In the genomic region with DNA sequence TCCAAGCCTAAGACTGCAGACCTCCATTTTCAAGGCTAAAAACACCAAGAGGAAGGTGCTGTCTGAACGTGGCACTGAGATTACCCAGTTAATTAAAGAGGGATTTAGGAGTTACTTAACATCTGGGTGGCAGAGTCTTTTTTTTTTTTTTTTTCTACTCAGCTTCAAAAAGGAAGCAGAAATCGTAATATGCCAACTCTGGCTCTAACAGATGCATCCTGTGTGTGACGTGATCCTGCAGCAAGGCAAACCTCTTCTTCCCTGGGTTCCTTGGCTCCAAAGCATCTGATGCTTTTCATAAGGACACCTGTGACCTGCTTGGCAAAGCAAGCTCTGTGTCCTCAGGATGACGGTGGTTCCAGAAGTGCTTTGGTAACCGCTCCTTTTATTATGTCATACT, we compare ENCODE assay signal across 16 cellular contexts.
"Had no signal": no experiment of that assay in that cellular context is flagged by ENCODE, and none has a peak within 500 bp of the region (broad histone marks: within the 10 kb centered on the region; RNA-seq: fewer than 3 reads in every experiment).

No MANE protein-coding gene starts in this region.

- H3K27me3 ChIP-seq: right atrium auricular region, transverse colon had no signal

- H3K4me1 ChIP-seq: heart left ventricle, right atrium auricular region, transverse colon had no signal

- H3K4me3 Mint-ChIP-seq: naive thymus-derived CD8-positive, alpha-beta T cell had no signal

- H3K27ac Mint-ChIP-seq: naive thymus-derived CD8-positive, alpha-beta T cell had no signal

- H3K36me3 ChIP-seq: heart left ventricle, right atrium auricular region, stomach, thoracic aorta, transverse colon had no signal

- H3K9me3 ChIP-seq: heart left ventricle, right atrium auricular region, stomach, thoracic aorta, transverse colon had no signal

- H3K27ac ChIP-seq: heart left ventricle, right atrium auricular region, stomach, thoracic aorta, transverse colon had no signal

- DNase-seq: effector memory CD4-positive, alpha-beta T cell; heart left ventricle; hypothalamus; mammary epithelial cell; naive thymus-derived CD8-positive, alpha-beta T cell; posterior cingulate gyrus; small intestine; stimulated activated CD4-positive, alpha-beta T cell treated with anti-CD3 and anti-CD28 coated beads, Interleukin-12 subunit alpha, Interleukin-12 subunit beta, amount 100 ng/mL, for 4 hours; stimulated activated naive CD4-positive, alpha-beta T cell; stomach; substantia nigra; transverse colon had no signal

- H3K4me3 ChIP-seq: heart left ventricle, right atrium auricular region, stomach, thoracic aorta, transverse colon had no signal

- ATAC-seq: esophagus mucosa; heart left ventricle; left lobe of liver; naive thymus-derived CD8-positive, alpha-beta T cell had no signal
